In the genomic region with DNA sequence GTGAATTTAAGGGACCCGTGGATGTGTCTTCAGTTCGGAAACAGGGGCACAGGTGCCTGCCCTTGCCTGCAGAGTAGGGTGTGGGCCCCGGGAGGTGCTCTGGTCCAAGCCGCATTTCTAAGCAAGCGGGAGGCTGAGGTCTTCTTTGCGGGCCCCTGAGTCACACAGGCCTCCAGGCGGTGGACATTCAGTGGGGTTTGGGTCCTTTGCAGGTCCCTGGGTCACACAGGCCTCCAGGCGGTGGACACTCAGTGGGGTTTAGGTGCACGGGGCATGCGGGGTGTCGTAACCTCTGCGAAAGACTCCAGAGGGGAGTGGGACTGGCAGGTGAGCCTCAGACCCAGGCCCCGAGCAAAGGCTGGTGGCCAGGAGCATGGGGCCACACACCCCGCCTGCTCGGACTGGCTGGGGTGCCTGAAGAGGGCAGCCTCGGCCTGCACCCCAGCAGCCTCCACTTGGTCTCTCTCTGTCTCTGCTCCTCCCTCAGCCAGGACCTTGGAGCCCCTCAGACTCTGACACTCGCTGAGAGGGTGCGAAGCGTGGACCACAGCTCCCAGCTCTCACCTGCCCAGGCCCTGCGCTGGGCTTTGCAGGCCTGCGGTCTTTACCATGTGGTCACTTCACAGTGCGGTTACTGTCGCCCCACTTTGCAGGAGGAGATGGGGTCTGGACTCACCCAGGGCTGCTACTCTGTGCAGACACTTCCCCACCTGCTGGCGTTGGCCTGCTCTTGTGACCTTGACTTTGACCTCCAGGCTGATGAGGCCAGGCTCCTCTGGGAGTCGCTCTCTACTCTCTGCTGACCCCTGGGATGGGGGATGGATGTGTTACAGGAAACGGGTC, we compare ENCODE assay signal across 2 cellular contexts.
TF ChIP-seq lines count a peak whose summit lies in the region.

No MANE protein-coding gene starts in this region.

TF ChIP-seq in K562, 482 proteins besides CTCF, POLR2A, EP300 and RAD21 (continued from another document and continues in another):
- TF ChIP-seq TCF15 (CRISPR knock-in tag; IDR thresholded peaks at IDR 0.05): 0 out of 2 replicates have a peak, but pooled peaks have one; percentile 40
- TF ChIP-seq KLF16 (IDR thresholded peaks at IDR 0.05): no peak
- TF ChIP-seq RBM25 (IDR thresholded peaks at IDR 0.05; ENCODE audit: low read depth, low read length, severe bottlenecking): no peak
- no peak for TF ChIP-seq TARDBP (IDR thresholded peaks at IDR 0.05)
- TF ChIP-seq RAD51 (IDR thresholded peaks at IDR 0.05; ENCODE audit: borderline replicate concordance, low read depth): no peak
- TF ChIP-seq ZNF644 (tag; IDR thresholded peaks at IDR 0.05; ENCODE audit: low read depth): no peak
- TF ChIP-seq COPS2 (conservative IDR thresholded peaks at IDR 0.05): no peak
- peak; percentile 46 for TF ChIP-seq HMGN3 (IDR thresholded peaks at IDR 0.05; ENCODE audit: borderline replicate concordance, extremely low read depth, insufficient read length, low read depth, low read length)
- TF ChIP-seq TOE1 (IDR thresholded peaks at IDR 0.05; ENCODE audit: borderline replicate concordance): no peak; the same call in 1 of the 2 replicates
- TF ChIP-seq TOE1 (CRISPR knock-in tag; IDR thresholded peaks at IDR 0.05; ENCODE audit: borderline replicate concordance, low read depth): no peak
- TF ChIP-seq KAT7 (CRISPR knock-in tag; IDR thresholded peaks at IDR 0.05; ENCODE audit: borderline replicate concordance): 0 out of 2 replicates have a peak, but pooled peaks have one; percentile 44
- TF ChIP-seq HLTF (IDR thresholded peaks at IDR 0.05): no peak
- 0 out of 4 replicates have a peak, but pooled peaks of 1 of the 2 experiments have one; percentile 8 for TF ChIP-seq RCOR1 (IDR thresholded peaks at IDR 0.05; ENCODE audit: borderline replicate concordance in 1 of 2, low read depth in 2 of 2, low read length in 2 of 2)
- no peak for TF ChIP-seq ZNF695 (CRISPR knock-in tag; IDR thresholded peaks at IDR 0.05)
- TF ChIP-seq DMBX1 (CRISPR knock-in tag; IDR thresholded peaks at IDR 0.05; ENCODE audit: borderline replicate concordance): no peak
- TF ChIP-seq POLR2G (IDR thresholded peaks at IDR 0.05; ENCODE audit: low read depth, low read length): peak; percentile 56; the same call in 1 of the 2 replicates
- no peak for TF ChIP-seq ZKSCAN8 (CRISPR knock-in tag; IDR thresholded peaks at IDR 0.05)
- TF ChIP-seq, protein P1, sequence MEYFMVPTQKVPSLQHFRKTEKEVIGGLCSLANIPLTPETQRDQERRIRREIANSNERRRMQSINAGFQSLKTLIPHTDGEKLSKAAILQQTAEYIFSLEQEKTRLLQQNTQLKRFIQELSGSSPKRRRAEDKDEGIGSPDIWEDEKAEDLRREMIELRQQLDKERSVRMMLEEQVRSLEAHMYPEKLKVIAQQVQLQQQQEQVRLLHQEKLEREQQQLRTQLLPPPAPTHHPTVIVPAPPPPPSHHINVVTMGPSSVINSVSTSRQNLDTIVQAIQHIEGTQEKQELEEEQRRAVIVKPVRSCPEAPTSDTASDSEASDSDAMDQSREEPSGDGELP (CRISPR knock-in tag; IDR thresholded peaks at IDR 0.05; ENCODE audit: borderline replicate concordance): peak; percentile 45; the same call in 1 of the 2 replicates
- no peak for TF ChIP-seq RBM22 (IDR thresholded peaks at IDR 0.05; ENCODE audit: low read depth, low read length, poor library complexity, severe bottlenecking)
- TF ChIP-seq HDAC8 (tag; IDR thresholded peaks at IDR 0.05): peak; percentile 72
- TF ChIP-seq FOXJ3 (CRISPR knock-in tag; IDR thresholded peaks at IDR 0.05): no peak
- TF ChIP-seq FIP1L1 (IDR thresholded peaks at IDR 0.05; ENCODE audit: low read depth, low read length, poor library complexity, severe bottlenecking): no peak
- no peak for TF ChIP-seq ZZZ3 (IDR thresholded peaks at IDR 0.05)
- no peak for TF ChIP-seq BMI1 (IDR thresholded peaks at IDR 0.05; ENCODE audit: low read length)
- peak; percentile 13; the same call in 1 of the 2 replicates for TF ChIP-seq CTBP1 (IDR thresholded peaks at IDR 0.05; ENCODE audit: borderline replicate concordance)
- TF ChIP-seq UBTF (IDR thresholded peaks at IDR 0.05; ENCODE audit: borderline replicate concordance in 1 of 2, low read depth in 2 of 2, low read length in 2 of 2): no peak
- TF ChIP-seq, protein P2, sequence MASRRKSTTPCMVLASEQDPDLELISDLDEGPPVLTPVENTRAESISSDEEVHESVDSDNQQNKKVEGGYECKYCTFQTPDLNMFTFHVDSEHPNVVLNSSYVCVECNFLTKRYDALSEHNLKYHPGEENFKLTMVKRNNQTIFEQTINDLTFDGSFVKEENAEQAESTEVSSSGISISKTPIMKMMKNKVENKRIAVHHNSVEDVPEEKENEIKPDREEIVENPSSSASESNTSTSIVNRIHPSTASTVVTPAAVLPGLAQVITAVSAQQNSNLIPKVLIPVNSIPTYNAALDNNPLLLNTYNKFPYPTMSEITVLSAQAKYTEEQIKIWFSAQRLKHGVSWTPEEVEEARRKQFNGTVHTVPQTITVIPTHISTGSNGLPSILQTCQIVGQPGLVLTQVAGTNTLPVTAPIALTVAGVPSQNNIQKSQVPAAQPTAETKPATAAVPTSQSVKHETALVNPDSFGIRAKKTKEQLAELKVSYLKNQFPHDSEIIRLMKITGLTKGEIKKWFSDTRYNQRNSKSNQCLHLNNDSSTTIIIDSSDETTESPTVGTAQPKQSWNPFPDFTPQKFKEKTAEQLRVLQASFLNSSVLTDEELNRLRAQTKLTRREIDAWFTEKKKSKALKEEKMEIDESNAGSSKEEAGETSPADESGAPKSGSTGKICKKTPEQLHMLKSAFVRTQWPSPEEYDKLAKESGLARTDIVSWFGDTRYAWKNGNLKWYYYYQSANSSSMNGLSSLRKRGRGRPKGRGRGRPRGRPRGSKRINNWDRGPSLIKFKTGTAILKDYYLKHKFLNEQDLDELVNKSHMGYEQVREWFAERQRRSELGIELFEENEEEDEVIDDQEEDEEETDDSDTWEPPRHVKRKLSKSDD (conservative IDR thresholded peaks at IDR 0.05; ENCODE audit: low read length): no peak
- TF ChIP-seq CREM (IDR thresholded peaks at IDR 0.05; ENCODE audit: low read depth): 0 out of 2 replicates have a peak, but pooled peaks have one; percentile 12
- TF ChIP-seq FOXP1 (CRISPR knock-in tag; IDR thresholded peaks at IDR 0.05): no peak

TF ChIP-seq in HepG2, 621 proteins besides CTCF, POLR2A, EP300 and RAD21 (continued from another document and continues in another):
- TF ChIP-seq FOSL2 (CRISPR knock-in tag; IDR thresholded peaks at IDR 0.05) (peak; percentile 52; the same call in 1 of the 2 replicates), DR1 (CRISPR knock-in tag; IDR thresholded peaks at IDR 0.05) (no peak), ZMAT3 (CRISPR knock-in tag; conservative IDR thresholded peaks at IDR 0.05) (no peak), GABPB1 (CRISPR knock-in tag; IDR thresholded peaks at IDR 0.05) (peak; percentile 18; the same call in 1 of the 2 replicates), NFATC3 (CRISPR knock-in tag; IDR thresholded peaks at IDR 0.05) (no peak), ZNF703 (CRISPR knock-in tag; IDR thresholded peaks at IDR 0.05; ENCODE audit: borderline replicate concordance) (no peak), ZNF501 (CRISPR knock-in tag; IDR thresholded peaks at IDR 0.05) (no peak), SETDB1 (CRISPR knock-in tag; IDR thresholded peaks at IDR 0.05; ENCODE audit: borderline replicate concordance) (no peak), ZHX2 (IDR thresholded peaks at IDR 0.05; ENCODE audit: low read depth) (no peak), ZHX2 (CRISPR knock-in tag; IDR thresholded peaks at IDR 0.05; ENCODE audit: borderline replicate concordance) (no peak), ZFP36L1 (CRISPR knock-in tag; IDR thresholded peaks at IDR 0.05) (no peak), ZUFSP (CRISPR knock-in tag; IDR thresholded peaks at IDR 0.05; ENCODE audit: borderline replicate concordance) (no peak), RFXANK (CRISPR knock-in tag; IDR thresholded peaks at IDR 0.05) (no peak), IKZF4 (CRISPR knock-in tag; IDR thresholded peaks at IDR 0.05; ENCODE audit: borderline replicate concordance, low read depth, not compliant biosample characterization) (no peak), AHR (CRISPR knock-in tag; IDR thresholded peaks at IDR 0.05) (no peak), REST (IDR thresholded peaks at IDR 0.05; ENCODE audit: borderline replicate concordance in 1 of 2, low read depth in 1 of 2, low read length in 2 of 2) (no peak), ZNF558 (CRISPR knock-in tag; IDR thresholded peaks at IDR 0.05; ENCODE audit: borderline replicate concordance) (0 out of 2 replicates have a peak, but pooled peaks have one; percentile 34), RFX3 (CRISPR knock-in tag; IDR thresholded peaks at IDR 0.05) (no peak), JARID2 (CRISPR knock-in tag; IDR thresholded peaks at IDR 0.05; ENCODE audit: insufficient replicate concordance) (no peak), ZNF441 (CRISPR knock-in tag; IDR thresholded peaks at IDR 0.05; ENCODE audit: borderline replicate concordance) (no peak), BRD4 (CRISPR knock-in tag; IDR thresholded peaks at IDR 0.05) (no peak), ZNF207 (IDR thresholded peaks at IDR 0.05; ENCODE audit: borderline replicate concordance) (no peak)
- TF ChIP-seq, protein P3, sequence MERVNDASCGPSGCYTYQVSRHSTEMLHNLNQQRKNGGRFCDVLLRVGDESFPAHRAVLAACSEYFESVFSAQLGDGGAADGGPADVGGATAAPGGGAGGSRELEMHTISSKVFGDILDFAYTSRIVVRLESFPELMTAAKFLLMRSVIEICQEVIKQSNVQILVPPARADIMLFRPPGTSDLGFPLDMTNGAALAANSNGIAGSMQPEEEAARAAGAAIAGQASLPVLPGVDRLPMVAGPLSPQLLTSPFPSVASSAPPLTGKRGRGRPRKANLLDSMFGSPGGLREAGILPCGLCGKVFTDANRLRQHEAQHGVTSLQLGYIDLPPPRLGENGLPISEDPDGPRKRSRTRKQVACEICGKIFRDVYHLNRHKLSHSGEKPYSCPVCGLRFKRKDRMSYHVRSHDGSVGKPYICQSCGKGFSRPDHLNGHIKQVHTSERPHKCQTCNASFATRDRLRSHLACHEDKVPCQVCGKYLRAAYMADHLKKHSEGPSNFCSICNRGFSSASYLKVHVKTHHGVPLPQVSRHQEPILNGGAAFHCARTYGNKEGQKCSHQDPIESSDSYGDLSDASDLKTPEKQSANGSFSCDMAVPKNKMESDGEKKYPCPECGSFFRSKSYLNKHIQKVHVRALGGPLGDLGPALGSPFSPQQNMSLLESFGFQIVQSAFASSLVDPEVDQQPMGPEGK (CRISPR knock-in tag; IDR thresholded peaks at IDR 0.05): no peak
